ENCODE assay signal across 8 cellular contexts in the genomic region with DNA sequence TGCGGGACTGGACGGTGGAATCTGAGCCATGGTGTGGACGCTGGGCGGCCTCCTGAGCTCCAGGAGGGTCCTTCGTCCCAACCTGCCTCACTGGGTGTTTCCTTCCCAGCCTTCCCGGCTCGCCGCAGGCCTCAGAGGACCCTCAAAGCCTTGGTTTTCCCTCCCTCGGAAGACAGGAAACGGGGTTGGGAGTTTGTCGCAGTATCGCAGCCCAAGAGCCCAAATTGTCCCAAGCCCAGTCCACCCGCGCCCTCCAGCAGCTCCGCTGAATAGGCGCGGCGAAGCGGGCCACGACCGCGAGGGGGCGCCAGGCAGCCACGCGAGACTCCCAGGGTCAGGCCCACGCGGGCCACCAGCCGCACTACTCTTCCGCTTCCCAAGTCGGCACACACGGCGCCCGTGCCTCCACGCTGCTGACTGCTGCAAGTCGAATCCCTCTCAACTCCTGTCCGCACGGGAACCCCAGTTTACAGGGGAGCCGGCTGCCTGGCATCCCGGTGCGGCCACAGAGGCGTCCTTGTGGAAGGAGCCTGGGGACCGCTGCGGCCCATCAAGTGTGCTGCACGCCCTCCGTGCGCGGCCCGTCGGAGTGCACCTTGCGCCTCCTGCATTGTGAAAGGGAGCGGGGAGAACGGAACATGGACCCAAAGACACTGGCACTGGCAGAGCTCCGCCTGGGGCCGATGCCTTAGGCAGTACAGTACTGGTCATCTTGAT.
DNase-seq lines count a peak whose midpoint lies in the region; ATAC-seq and TF ChIP-seq lines count a peak whose summit lies in the region.

No MANE protein-coding gene starts in this region.

- H3K4me1 ChIP-seq in endocrine pancreas (ENCODE audit: control insufficient read depth, insufficient read depth, low read length) = no peaks in the 10 kb centered on the region

- H3K9ac ChIP-seq in endocrine pancreas (ENCODE audit: control insufficient read depth, insufficient read depth, low read length) = peak overlapping the region; percentile 44

- no peaks in the 10 kb centered on the region for H3K9me3 ChIP-seq in endocrine pancreas (ENCODE audit: control insufficient read depth, low read length)

- no peak overlapping the region for H3K4me3 ChIP-seq in endocrine pancreas (ENCODE audit: control insufficient read depth, insufficient read depth, low read length)

- H3K27me3 ChIP-seq in endocrine pancreas (ENCODE audit: control insufficient read depth, insufficient read depth, low read length) = no peaks in the 10 kb centered on the region

- ATAC-seq in HG02852 (IDR thresholded peaks at IDR 0.05; ENCODE audit: unreplicated experiment) (peak; percentile 52), HG02588 (IDR thresholded peaks at IDR 0.05; ENCODE audit: unreplicated experiment) (no peak)

- no peaks in the 10 kb centered on the region for H3K36me3 ChIP-seq in endocrine pancreas (ENCODE audit: control insufficient read depth, insufficient read depth, low read length)

- DNase-seq in GM10266 (ENCODE audit: extremely low spot score) (peak; percentile 92), NCI-H82 (lab: John Stamatoyannopoulos, UW) (peak; percentile 81), middle frontal gyrus (ENCODE audit: extremely low spot score, low spot score) (peak; percentile 65)
- DNase-seq in activated CD8-positive, alpha-beta memory T cell treated with anti-CD3 and anti-CD28 coated beads for 48 hours (ENCODE audit: low read depth in 2 of 3, low spot score in 2 of 3) = peak; percentile 71 to 91 (median 84)
- peak; percentile 92 for DNase-seq in stimulated activated CD8-positive, alpha-beta memory T cell treated with anti-CD3 and anti-CD28 coated beads, Interleukin-15, amount 100 ng/mL, for 24 hours (ENCODE audit: low read depth)

- TF ChIP-seq CTCF in GM10266 (IDR thresholded peaks at IDR 0.05; ENCODE audit: control insufficient read depth, insufficient read depth, low read depth, missing control alignments) = peak; percentile 98
